ENCODE assay signal across 25 cellular contexts in the genomic region with DNA sequence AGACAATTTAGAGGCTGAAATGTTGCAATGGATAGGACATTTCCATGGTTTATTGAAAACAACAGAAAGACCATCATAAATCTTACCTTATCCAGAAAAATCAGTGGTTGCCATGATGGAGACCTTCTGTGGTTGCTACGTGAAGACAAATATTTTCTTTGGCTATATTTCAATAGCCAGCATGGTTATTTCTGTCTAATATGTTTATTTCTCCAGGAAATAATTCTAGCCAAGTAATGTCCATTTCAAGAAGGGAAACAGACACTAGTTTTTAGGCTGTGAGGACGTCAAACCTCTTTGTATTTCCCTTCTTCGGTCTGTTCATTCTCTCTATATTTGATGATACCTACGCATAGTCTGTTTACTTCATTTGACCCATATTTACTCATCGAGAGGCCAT. TPM values are rescaled to one million over a fixed set of nuclear protein-coding genes. Genes with fewer than 3 reads are reported as not detected.
DNase-seq lines count a peak whose midpoint lies in the region; ATAC-seq and TF ChIP-seq lines count a peak whose summit lies in the region.
"Had no signal": no experiment of that assay in that cellular context is flagged by ENCODE, and none has a peak within 500 bp of the region (broad histone marks: within the 10 kb centered on the region; RNA-seq: fewer than 3 reads in every experiment).

No MANE protein-coding gene starts in this region.

- H3K27me3 Mint-ChIP-seq in MCF 10A (ENCODE audit: insufficient read depth, unreplicated experiment): peaks cover 75% of the 10 kb centered on the region

- H3K36me3 ChIP-seq in breast epithelium: no peaks in the 10 kb centered on the region
- H3K36me3 ChIP-seq in lower lobe of right lung: no peaks in the 10 kb centered on the region
- no peaks in the 10 kb centered on the region for H3K36me3 ChIP-seq in uterus
- H3K36me3 ChIP-seq: Peyer's patch had no signal

- no peak for TF ChIP-seq CTCF in breast epithelium (IDR thresholded peaks at IDR 0.05)
- no peak for TF ChIP-seq CTCF in MCF 10A (IDR thresholded peaks at IDR 0.05; ENCODE audit: unreplicated experiment)
- no peak for TF ChIP-seq CTCF in lower lobe of right lung (IDR thresholded peaks at IDR 0.05)
- no peak for TF ChIP-seq CTCF in uterus (IDR thresholded peaks at IDR 0.05)

- TF ChIP-seq POLR2A in breast epithelium (IDR thresholded peaks at IDR 0.05): no peak
- TF ChIP-seq POLR2A in uterus (IDR thresholded peaks at IDR 0.05): no peak

- CTCF ChIA-PET in MCF 10A (lab: Yijun Ruan, JAX): interaction anchor here (0.6 to 13.1 kb wide), 14 partner anchors 10 to 435 kb away, joined by 3 to 255 read pairs (median 4); no protein-coding TSS in a partner anchor

- POLR2A ChIA-PET in MCF 10A (lab: Yijun Ruan, JAX): interaction anchor here (1.4 kb wide), 1 partner anchor 14 kb away, joined by 4 read pairs; no protein-coding TSS in a partner anchor

- H3K27me3 ChIP-seq in breast epithelium: no peaks in the 10 kb centered on the region
- peaks cover 4% of the 10 kb centered on the region for H3K27me3 ChIP-seq in lower lobe of right lung (ENCODE audit: low read depth)
- no peaks in the 10 kb centered on the region for H3K27me3 ChIP-seq in uterus
- H3K27me3 ChIP-seq: Peyer's patch had no signal

- no peak overlapping the region for H3K27ac Mint-ChIP-seq in MCF 10A (ENCODE audit: low read depth, unreplicated experiment)
- H3K27ac Mint-ChIP-seq: activated B cell treated with CpG ODN at 0.5 μM for 24 hours; CD4-positive, alpha-beta T cell; endodermal cell; HFFc6; stimulated activated naive B cell treated with anti-CD40 and anti-IgM and Interleukin-4, amounts not matched to agents 10 μg/mL and 1 μg/mL and 100 μg/mL, for 72 hours had no signal

- H3K36me3 Mint-ChIP-seq in MCF 10A (ENCODE audit: insufficient read depth, unreplicated experiment): no peaks in the 10 kb centered on the region
- H3K36me3 Mint-ChIP-seq: stimulated activated naive B cell treated with anti-CD40 and anti-IgM and Interleukin-4, amounts not matched to agents 10 μg/mL and 1 μg/mL and 100 μg/mL, for 72 hours had no signal

- H3K27ac ChIP-seq in breast epithelium: peak overlapping the region; percentile 53 to 90
- peak overlapping the region; percentile 24 for H3K27ac ChIP-seq in lower lobe of right lung
- peak overlapping the region; percentile 80 to 90 for H3K27ac ChIP-seq in uterus
- H3K27ac ChIP-seq: A549 had no signal

- H3K4me3 Mint-ChIP-seq in MCF 10A (ENCODE audit: unreplicated experiment): no peak overlapping the region
- H3K4me3 Mint-ChIP-seq: activated B cell treated with CpG ODN at 0.5 μM for 24 hours; CD4-positive, alpha-beta T cell; endodermal cell; HFFc6; stimulated activated naive B cell treated with anti-CD40 and anti-IgM and Interleukin-4, amounts not matched to agents 10 μg/mL and 1 μg/mL and 100 μg/mL, for 72 hours had no signal

- no peaks in the 10 kb centered on the region for H3K9me3 Mint-ChIP-seq in MCF 10A (ENCODE audit: unreplicated experiment)
- H3K9me3 Mint-ChIP-seq: activated B cell treated with CpG ODN at 0.5 μM for 24 hours; CD4-positive, alpha-beta T cell; endodermal cell; HFFc6; stimulated activated naive B cell treated with anti-CD40 and anti-IgM and Interleukin-4, amounts not matched to agents 10 μg/mL and 1 μg/mL and 100 μg/mL, for 72 hours had no signal

- H3K4me3 ChIP-seq in breast epithelium: no peak overlapping the region
- H3K4me3 ChIP-seq in lower lobe of right lung: no peak overlapping the region
- no peak overlapping the region for H3K4me3 ChIP-seq in uterus
- H3K4me3 ChIP-seq: A549, Peyer's patch had no signal

- H3K4me1 Mint-ChIP-seq in MCF 10A (ENCODE audit: insufficient read depth, unreplicated experiment): no peaks in the 10 kb centered on the region
- H3K4me1 Mint-ChIP-seq: activated B cell treated with CpG ODN at 0.5 μM for 24 hours; stimulated activated naive B cell treated with anti-CD40 and anti-IgM and Interleukin-4, amounts not matched to agents 10 μg/mL and 1 μg/mL and 100 μg/mL, for 72 hours had no signal

- H3K9me3 ChIP-seq in breast epithelium (no peaks in the 10 kb centered on the region), lower lobe of right lung (no peaks in the 10 kb centered on the region), uterus (no peaks in the 10 kb centered on the region)
- H3K9me3 ChIP-seq: A549, Peyer's patch had no signal

- DNase-seq in breast epithelium (ENCODE audit: low spot score in 2 of 2) (no peak), MCF 10A (ENCODE audit: unreplicated experiment) (no peak), dermis microvascular lymphatic vessel endothelial cell (ENCODE audit: low read depth in 2 of 2) (peak; percentile 61 to 85), lower lobe of right lung (no peak), uterus (no peak), epidermal melanocyte (ENCODE audit: insufficient read length, low spot score) (no peak)
- DNase-seq: activated B cell treated with CpG ODN at 0.5 μM for 24 hours; activated naive CD4-positive, alpha-beta T cell treated with Interleukin-2 at 50 U/mL for 16 hours; AML-193; CD4-positive, alpha-beta T cell; EL; endodermal cell; GOT3; HFFc6; mammary epithelial cell; NCI-H1930; NCI-H526; Peyer's patch; posterior cingulate gyrus; SIG-M5; stimulated activated naive B cell treated with anti-CD40 and anti-IgM and Interleukin-4, amounts not matched to agents 10 μg/mL and 1 μg/mL and 100 μg/mL, for 72 hours; T-helper 9 cell had no signal

- no peak for ATAC-seq in lower lobe of right lung
- no peak for ATAC-seq in HG03025 (IDR thresholded peaks at IDR 0.05; ENCODE audit: low FRiP score, unreplicated experiment)
- no peak for ATAC-seq in HG02970 (IDR thresholded peaks at IDR 0.05; ENCODE audit: low FRiP score, unreplicated experiment)
- ATAC-seq: stimulated activated naive B cell treated with anti-CD40 and anti-IgM and Interleukin-4, amounts not matched to agents 10 μg/mL and 1 μg/mL and 100 μg/mL, for 72 hours had no signal

- H3K4me1 ChIP-seq in breast epithelium (peaks cover 0 to 8% of the 10 kb centered on the region in 2 donors), lower lobe of right lung (peaks cover 15% of the 10 kb centered on the region), uterus (peaks cover 7 to 17% of the 10 kb centered on the region in 2 donors)
- H3K4me1 ChIP-seq: A549 had no signal

- intact Hi-C loops in breast epithelium (cut with DNase I; ENCODE audit: low total_unique reads): no loop called here
- intact Hi-C loops in MCF 10A (cut with micrococcal nuclease): no loop called here
- intact Hi-C loops in lower lobe of right lung (cut with DNase I): no loop called here
- intact Hi-C loops in uterus (cut with DNase I; ENCODE audit: low total_unique reads): no loop called here

- BruUV-seq in MCF 10A (replicated peaks; lab: Mats Ljungman, UMichigan): no TSS peak

RNA-seq across cellular contexts. Expression of a gene that starts 49.2 kb away (rescaled TPM):
- total RNA-seq in breast epithelium (10 to 100 TPM in 2 of 3 donors, 1 to 10 TPM in 1; 1.6 to 19.5 (median 14.1) TPM), MCF 10A (2022) (0.29 and 0.98 TPM in 2 replicates), dermis microvascular lymphatic vessel endothelial cell (under 0.01 and 0.13 TPM in 2 replicates), lower lobe of right lung (12.2 TPM), uterus (10 to 100 TPM in 3 of 4 donors, 1 to 10 TPM in 1; 7.9 to 68.7 (median 32.7) TPM)
- total RNA-seq: CD4-positive, alpha-beta T cell had no signal

Comparison
In these comparisons a context has a peak if more than half of its experiments do, and no peak if none do; other contexts are left out.
1. DNase-seq: peak in dermis microvascular lymphatic vessel endothelial cell (2 of 2); none in breast epithelium (0 of 2), MCF 10A (single experiment), lower lobe of right lung (single experiment), uterus (0 of 2) and epidermal melanocyte (single experiment).
2. H3K27ac ChIP-seq: peak in every context shown above with its lines; median percentile 85 in uterus; 72 in breast epithelium; 24 in lower lobe of right lung.